ENCODE assay signal across 1 cellular context in the genomic region with DNA sequence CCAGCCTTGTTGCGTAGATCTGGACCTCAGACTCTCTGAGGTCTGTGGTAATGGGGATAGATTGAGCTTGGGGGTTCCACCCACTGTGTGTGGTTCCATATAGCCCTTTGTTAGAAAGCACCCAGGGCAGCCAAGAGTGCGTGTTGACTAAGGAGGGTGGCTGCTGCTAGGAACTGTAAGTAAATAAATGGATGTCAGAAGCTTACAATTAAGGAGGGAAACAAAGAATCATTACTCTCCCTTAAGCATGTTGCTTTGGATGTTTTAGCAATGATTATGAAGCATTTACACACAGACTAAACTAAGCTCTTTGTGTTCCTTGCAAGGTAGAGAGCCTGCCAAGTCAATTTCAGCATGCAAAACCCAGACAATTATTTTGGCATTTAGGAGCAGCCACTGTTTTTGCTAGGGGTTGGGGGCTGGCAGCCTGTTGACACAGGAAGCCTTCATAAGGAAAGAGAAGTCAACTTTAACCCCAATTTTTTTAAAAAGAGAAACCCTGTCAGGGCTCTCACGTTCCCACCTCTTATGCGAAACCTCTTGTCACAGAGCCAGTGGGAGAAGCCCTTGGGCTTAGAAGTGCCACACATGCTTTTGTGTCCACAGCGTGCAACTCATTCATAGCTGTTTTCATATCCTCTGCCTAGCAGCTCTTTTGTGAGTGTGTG.
TF ChIP-seq lines count a peak whose summit lies in the region.

No MANE protein-coding gene starts in this region.

TF ChIP-seq in IMR-90, 13 proteins besides CTCF, POLR2A, EP300 and RAD21 (continued from another document):
- TF ChIP-seq ELK1 (IDR thresholded peaks at IDR 0.05; ENCODE audit: borderline replicate concordance, low read depth, low read length) (no peak), SMC3 (IDR thresholded peaks at IDR 0.05; ENCODE audit: low read depth, low read length) (no peak), BHLHE40 (IDR thresholded peaks at IDR 0.05; ENCODE audit: low read depth, low read length) (no peak)
